ENCODE assay signal across 12 cellular contexts in genomic region chr2:174331731-174332606, GRCh38. TPM values are rescaled to one million over a fixed set of nuclear protein-coding genes. Genes with fewer than 3 reads are reported as not detected.
DNase-seq lines count a peak whose midpoint lies in the region; TF ChIP-seq lines count a peak whose summit lies in the region.
"Had no signal": no experiment of that assay in that cellular context is flagged by ENCODE, and none has a peak within 500 bp of the region (broad histone marks: within the 10 kb centered on the region; RNA-seq: fewer than 3 reads in every experiment).

No MANE protein-coding gene starts in this region.

- TF ChIP-seq CTCF in nephron progenitor cell (IDR thresholded peaks at IDR 0.05): no peak
- TF ChIP-seq CTCF in CD14-positive monocyte (IDR thresholded peaks at IDR 0.05): no peak

- H3K9me3 Mint-ChIP-seq in IgD-negative memory B cell (peaks cover 0 to 14% (median 0%) of the 10 kb centered on the region in 3 donors), nephron progenitor cell (peaks cover under 1% of the 10 kb centered on the region), CD14-positive monocyte (peaks cover 0 to 55% (median 34%) of the 10 kb centered on the region in 7 donors)
- H3K9me3 Mint-ChIP-seq in activated T-helper 1 cell treated with anti-CD3 and anti-CD28 coated beads, Interleukin-12 subunit alpha, Interleukin-12 subunit beta, Interleukin-2, Interleukin-4 antibody, amounts not matched to agents 30 ng/mL and 10 ng/mL and 1 ng/mL, durations not matched to agents 14 hours and 24 hours and 36 hours: no peaks in the 10 kb centered on the region

- H3K4me3 Mint-ChIP-seq in IgD-negative memory B cell (peak overlapping the region in 3 of 4 donors; percentile 17 to 79 (median 55)), nephron progenitor cell (peak overlapping the region; percentile 82), CD14-positive monocyte (peak overlapping the region in 1 of 2 donors; percentile 89)
- no peak overlapping the region for H3K4me3 Mint-ChIP-seq in activated T-helper 1 cell treated with anti-CD3 and anti-CD28 coated beads, Interleukin-12 subunit alpha, Interleukin-12 subunit beta, Interleukin-2, Interleukin-4 antibody, amounts not matched to agents 30 ng/mL and 10 ng/mL and 1 ng/mL, durations not matched to agents 14 hours and 24 hours and 36 hours

- H3K27me3 Mint-ChIP-seq in IgD-negative memory B cell: peaks cover 73% of the 10 kb centered on the region
- H3K27me3 Mint-ChIP-seq in activated T-helper 1 cell treated with anti-CD3 and anti-CD28 coated beads, Interleukin-12 subunit alpha, Interleukin-12 subunit beta, Interleukin-2, Interleukin-4 antibody, amounts not matched to agents 30 ng/mL and 10 ng/mL and 1 ng/mL, durations not matched to agents 14 hours and 24 hours and 36 hours (ENCODE audit: insufficient read depth): peaks cover 77% of the 10 kb centered on the region
- peaks cover 83% of the 10 kb centered on the region for H3K27me3 Mint-ChIP-seq in nephron progenitor cell (ENCODE audit: low read depth, poor library complexity)
- peaks cover 88 to 99% (median 94%) of the 10 kb centered on the region in 3 donors for H3K27me3 Mint-ChIP-seq in CD14-positive monocyte (ENCODE audit: low read depth in 3 of 3)

- DNase-seq in GM03348 (ENCODE audit: low spot score) (peak; percentile 22), nephron progenitor cell (peak; percentile 62), foreskin melanocyte (no peak), CD14-positive monocyte (ENCODE audit: low spot score) (no peak), cerebellar nuclear complex (lab: John Stamatoyannopoulos, UW) (no peak), A172 (ENCODE audit: low spot score) (no peak)
- DNase-seq in activated T-helper 1 cell treated with anti-CD3 and anti-CD28 coated beads, Interleukin-12 subunit alpha, Interleukin-12 subunit beta, Interleukin-2, Interleukin-4 antibody, amounts not matched to agents 30 ng/mL and 10 ng/mL and 1 ng/mL, durations not matched to agents 14 hours and 24 hours and 36 hours (ENCODE audit: low spot score): no peak
- DNase-seq: DMS153 had no signal

- H3K4me1 Mint-ChIP-seq in IgD-negative memory B cell: peaks cover 7 to 23% (median 14%) of the 10 kb centered on the region in 3 donors
- H3K4me1 Mint-ChIP-seq in activated T-helper 1 cell treated with anti-CD3 and anti-CD28 coated beads, Interleukin-12 subunit alpha, Interleukin-12 subunit beta, Interleukin-2, Interleukin-4 antibody, amounts not matched to agents 30 ng/mL and 10 ng/mL and 1 ng/mL, durations not matched to agents 14 hours and 24 hours and 36 hours (ENCODE audit: low read depth): peaks cover 34% of the 10 kb centered on the region
- H3K4me1 Mint-ChIP-seq in nephron progenitor cell: peaks cover 78% of the 10 kb centered on the region
- peaks cover 63% of the 10 kb centered on the region for H3K4me1 Mint-ChIP-seq in CD14-positive monocyte

- H3K36me3 Mint-ChIP-seq in IgD-negative memory B cell: peaks cover 3% of the 10 kb centered on the region
- H3K36me3 Mint-ChIP-seq in activated T-helper 1 cell treated with anti-CD3 and anti-CD28 coated beads, Interleukin-12 subunit alpha, Interleukin-12 subunit beta, Interleukin-2, Interleukin-4 antibody, amounts not matched to agents 30 ng/mL and 10 ng/mL and 1 ng/mL, durations not matched to agents 14 hours and 24 hours and 36 hours (ENCODE audit: low read depth): no peaks in the 10 kb centered on the region
- no peaks in the 10 kb centered on the region for H3K36me3 Mint-ChIP-seq in nephron progenitor cell (ENCODE audit: low read depth)
- peaks cover 7 to 31% of the 10 kb centered on the region in 2 donors for H3K36me3 Mint-ChIP-seq in CD14-positive monocyte

- intact Hi-C loops in activated T-helper 1 cell treated with anti-CD3 and anti-CD28 coated beads, Interleukin-12 subunit alpha, Interleukin-12 subunit beta, Interleukin-2, Interleukin-4 antibody, amounts not matched to agents 30 ng/mL and 10 ng/mL and 1 ng/mL, durations not matched to agents 14 hours and 24 hours and 36 hours (cut with micrococcal nuclease): loop anchor here (1.0 to 5.0 kb wide), 3 partner anchors 9 to 1830 kb away; no protein-coding TSS in a partner anchor
- intact Hi-C loops in CD14-positive monocyte (cut with micrococcal nuclease): loop anchor here in 1 of 2 donors (10.0 kb wide), 1 partner anchor 1763 kb away; the partner anchor contains the start of genes HOXD12 and HOXD13

- peak overlapping the region; percentile 14 to 93 (median 56) for H3K27ac Mint-ChIP-seq in IgD-negative memory B cell
- peak overlapping the region; percentile 73 for H3K27ac Mint-ChIP-seq in activated T-helper 1 cell treated with anti-CD3 and anti-CD28 coated beads, Interleukin-12 subunit alpha, Interleukin-12 subunit beta, Interleukin-2, Interleukin-4 antibody, amounts not matched to agents 30 ng/mL and 10 ng/mL and 1 ng/mL, durations not matched to agents 14 hours and 24 hours and 36 hours
- no peak overlapping the region for H3K27ac Mint-ChIP-seq in nephron progenitor cell
- H3K27ac Mint-ChIP-seq in CD14-positive monocyte: no peak overlapping the region

RNA-seq across cellular contexts. Expression of gene SP9, which starts 2.8 kb away (rescaled TPM):
- polyA plus RNA-seq in IgD-negative memory B cell (not detected), CD14-positive monocyte (not detected)
- not detected in 2 replicates for total RNA-seq in activated T-helper 1 cell treated with anti-CD3 and anti-CD28 coated beads, Interleukin-12 subunit alpha, Interleukin-12 subunit beta, Interleukin-2, Interleukin-4 antibody, amounts not matched to agents 30 ng/mL and 10 ng/mL and 1 ng/mL, durations not matched to agents 14 hours and 24 hours and 36 hours
- total RNA-seq in A172 (2014; rRNA removed; shearing (Covaris generic)): 0.74 TPM in 1 of 2 replicates, not detected in the other
- total RNA-seq: glomerular endothelial cell, lung microvascular endothelial cell, sciatic nerve had no signal

Comparison
In these comparisons a context has a peak if more than half of its experiments do, and no peak if none do; other contexts are left out.
1. DNase-seq: peak in GM03348 (single experiment) and nephron progenitor cell (single experiment); none in activated T-helper 1 cell treated with anti-CD3 and anti-CD28 coated beads, Interleukin-12 subunit alpha, Interleukin-12 subunit beta, Interleukin-2, Interleukin-4 antibody, amounts not matched to agents 30 ng/mL and 10 ng/mL and 1 ng/mL, durations not matched to agents 14 hours and 24 hours and 36 hours (single experiment), foreskin melanocyte (single experiment), CD14-positive monocyte (single experiment), cerebellar nuclear complex (0 of 2) and A172 (single experiment).
2. H3K27ac Mint-ChIP-seq: peak in IgD-negative memory B cell (3 of 3) and activated T-helper 1 cell treated with anti-CD3 and anti-CD28 coated beads, Interleukin-12 subunit alpha, Interleukin-12 subunit beta, Interleukin-2, Interleukin-4 antibody, amounts not matched to agents 30 ng/mL and 10 ng/mL and 1 ng/mL, durations not matched to agents 14 hours and 24 hours and 36 hours (single experiment); none in nephron progenitor cell (single experiment) and CD14-positive monocyte (0 of 7).